ENCODE assay signal across 1 cellular context in genomic region chr20:35664544-35665206, GRCh38.
A peak's percentile ranks its signal among the peaks of the same experiment; 100 is the strongest.
TF ChIP-seq lines count a peak whose summit lies in the region.

Gene CPNE1 (minus strand): TSS chr20:35664900. CDS start chr20:35632923, 31,977 bp downstream.
Gene RBM12 (minus strand): TSS chr20:35664900. CDS start chr20:35655322, 9,578 bp downstream.

TF ChIP-seq in HepG2, 621 proteins besides CTCF, POLR2A, EP300 and RAD21 (continued from another document and continues in another):
- TF ChIP-seq THAP9 (CRISPR knock-in tag; IDR thresholded peaks at IDR 0.05; ENCODE audit: borderline replicate concordance) (peak; percentile 99), GTF2F1 (IDR thresholded peaks at IDR 0.05; ENCODE audit: low read length) (peak; percentile 95), FOXJ3 (CRISPR knock-in tag; IDR thresholded peaks at IDR 0.05; ENCODE audit: borderline replicate concordance) (peak; percentile 49; the same call in 1 of the 2 replicates), POLR2AphosphoS2 (IDR thresholded peaks at IDR 0.05; ENCODE audit: low read depth, low read length) (peak; percentile 96; the same call in 1 of the 2 replicates), ZFP36L2 (CRISPR knock-in tag; IDR thresholded peaks at IDR 0.05) (no peak), RFX5 (IDR thresholded peaks at IDR 0.05; ENCODE audit: low read depth, low read length) (peak; percentile 67; the same call in 1 of the 2 replicates), ZNF615 (CRISPR knock-in tag; IDR thresholded peaks at IDR 0.05; ENCODE audit: borderline replicate concordance) (peak; percentile 98), ZNF136 (CRISPR knock-in tag; IDR thresholded peaks at IDR 0.05; ENCODE audit: low read depth) (peak; percentile 76; the same call in 1 of the 2 replicates), ZNF576 (CRISPR knock-in tag; IDR thresholded peaks at IDR 0.05) (peak; percentile 90), ZFYVE20 (CRISPR knock-in tag; IDR thresholded peaks at IDR 0.05; ENCODE audit: borderline replicate concordance, low read depth) (peak; percentile 93; the same call in 1 of the 2 replicates), TRIM24 (CRISPR knock-in tag; IDR thresholded peaks at IDR 0.05) (no peak), CREBL2 (CRISPR knock-in tag; IDR thresholded peaks at IDR 0.05; ENCODE audit: borderline replicate concordance) (peak; percentile 63), MEIS2 (CRISPR knock-in tag; IDR thresholded peaks at IDR 0.05) (peak; percentile 87; the same call in 1 of the 2 replicates), TP53 (CRISPR knock-in tag; conservative IDR thresholded peaks at IDR 0.05) (peak; percentile 20; the same call in 1 of the 2 replicates), ZBTB1 (CRISPR knock-in tag; IDR thresholded peaks at IDR 0.05; ENCODE audit: borderline replicate concordance) (no peak), HOXA3 (CRISPR knock-in tag; IDR thresholded peaks at IDR 0.05) (peak; percentile 99), ZNF597 (CRISPR knock-in tag; IDR thresholded peaks at IDR 0.05) (no peak), MXI1 (IDR thresholded peaks at IDR 0.05; ENCODE audit: borderline replicate concordance, low read depth, low read length) (peak; percentile 91; the same call in 1 of the 3 replicates), ZNF7 (CRISPR knock-in tag; IDR thresholded peaks at IDR 0.05) (no peak), E2F5 (CRISPR knock-in tag; conservative IDR thresholded peaks at IDR 0.05) (peak; percentile 43; the same call in 1 of the 2 replicates), ZNF737 (CRISPR knock-in tag; IDR thresholded peaks at IDR 0.05; ENCODE audit: borderline replicate concordance) (peak; percentile 23; the same call in 1 of the 2 replicates), SMARCC2 (IDR thresholded peaks at IDR 0.05) (no peak), STAT5B (CRISPR knock-in tag; IDR thresholded peaks at IDR 0.05) (peak; percentile 16; the same call in 1 of the 2 replicates), ZNF589 (CRISPR knock-in tag; conservative IDR thresholded peaks at IDR 0.05) (no peak; the same call in 1 of the 2 replicates), ARID2 (CRISPR knock-in tag; IDR thresholded peaks at IDR 0.05; ENCODE audit: borderline replicate concordance) (peak; percentile 90; the same call in 1 of the 2 replicates), ZBTB34 (CRISPR knock-in tag; IDR thresholded peaks at IDR 0.05) (no peak), FLYWCH1 (CRISPR knock-in tag; IDR thresholded peaks at IDR 0.05) (no peak), SP1 (IDR thresholded peaks at IDR 0.05) (no peak; the same call in 1 of the 2 replicates), SP1 (CRISPR knock-in tag; IDR thresholded peaks at IDR 0.05) (peak; percentile 81), RBM39 (IDR thresholded peaks at IDR 0.05; ENCODE audit: low read depth, low read length, poor library complexity, severe bottlenecking) (peak; percentile 95), TBP (CRISPR knock-in tag; IDR thresholded peaks at IDR 0.05) (peak; percentile 94; the same call in 1 of the 2 replicates), LCORL (IDR thresholded peaks at IDR 0.05) (peak; percentile 94), LCORL (CRISPR knock-in tag; IDR thresholded peaks at IDR 0.05) (peak; percentile 73), ZSCAN20 (CRISPR knock-in tag; IDR thresholded peaks at IDR 0.05; ENCODE audit: borderline replicate concordance) (peak; percentile 83; the same call in 1 of the 2 replicates), ZNF775 (CRISPR knock-in tag; IDR thresholded peaks at IDR 0.05; ENCODE audit: borderline replicate concordance) (no peak), TFDP2 (CRISPR knock-in tag; IDR thresholded peaks at IDR 0.05) (peak; percentile 93), NFIB (CRISPR knock-in tag; IDR thresholded peaks at IDR 0.05; ENCODE audit: borderline replicate concordance) (no peak), HNF4G (IDR thresholded peaks at IDR 0.05; ENCODE audit: borderline replicate concordance, low read depth, low read length) (no peak), HNF4G (CRISPR knock-in tag; IDR thresholded peaks at IDR 0.05; ENCODE audit: borderline replicate concordance, low read depth) (peak; percentile 86), RORA (CRISPR knock-in tag; IDR thresholded peaks at IDR 0.05) (no peak), ZBTB7A (CRISPR knock-in tag; IDR thresholded peaks at IDR 0.05) (peak; percentile 91), ZNF749 (CRISPR knock-in tag; IDR thresholded peaks at IDR 0.05; ENCODE audit: borderline replicate concordance) (peak; percentile 96), BRD4 (CRISPR knock-in tag; IDR thresholded peaks at IDR 0.05) (peak; percentile 98), SUZ12 (IDR thresholded peaks at IDR 0.05; ENCODE audit: low read depth, low read length) (no peak), ATM (IDR thresholded peaks at IDR 0.05; ENCODE audit: borderline replicate concordance) (no peak), CENPT (CRISPR knock-in tag; IDR thresholded peaks at IDR 0.05; ENCODE audit: low read depth) (peak; percentile 88), ZNF3 (CRISPR knock-in tag; IDR thresholded peaks at IDR 0.05) (peak; percentile 72), TARDBP (CRISPR knock-in tag; IDR thresholded peaks at IDR 0.05) (peak; percentile 84), ZNF577 (CRISPR knock-in tag; IDR thresholded peaks at IDR 0.05; ENCODE audit: borderline replicate concordance, low read depth) (no peak; the same call in 1 of the 2 replicates), WIZ (CRISPR knock-in tag; IDR thresholded peaks at IDR 0.05) (peak; percentile 95), GLMP (CRISPR knock-in tag; IDR thresholded peaks at IDR 0.05; ENCODE audit: borderline replicate concordance) (no peak), KLF12 (CRISPR knock-in tag; IDR thresholded peaks at IDR 0.05; ENCODE audit: borderline replicate concordance) (0 out of 2 replicates have a peak, but pooled peaks have one; percentile 70), ZNF382 (CRISPR knock-in tag; IDR thresholded peaks at IDR 0.05; ENCODE audit: borderline replicate concordance) (no peak), ZNF30 (CRISPR knock-in tag; IDR thresholded peaks at IDR 0.05) (peak; percentile 18; the same call in 1 of the 2 replicates), EZH2 (conservative IDR thresholded peaks at IDR 0.05; ENCODE audit: low read depth, low read length) (no peak), ZNF572 (CRISPR knock-in tag; IDR thresholded peaks at IDR 0.05) (peak; percentile 99), ZFP91 (CRISPR knock-in tag; IDR thresholded peaks at IDR 0.05; ENCODE audit: borderline replicate concordance) (peak; percentile 95), LBX2 (CRISPR knock-in tag; IDR thresholded peaks at IDR 0.05; ENCODE audit: borderline replicate concordance) (no peak; the same call in 1 of the 2 replicates), SP140L (CRISPR knock-in tag; IDR thresholded peaks at IDR 0.05; ENCODE audit: borderline replicate concordance) (peak; percentile 93; the same call in 1 of the 2 replicates), ARNT (IDR thresholded peaks at IDR 0.05) (no peak), CSRNP2 (CRISPR knock-in tag; conservative IDR thresholded peaks at IDR 0.05; ENCODE audit: low read depth) (no peak), RAD51 (IDR thresholded peaks at IDR 0.05; ENCODE audit: borderline replicate concordance) (no peak)
